Comparison of ENCODE assay signal across 1 cellular context in genomic region chr19:11505032-11505503, GRCh38.
TF ChIP-seq lines count a peak whose summit lies in the region.

No MANE protein-coding gene starts in this region.

TF ChIP-seq in neural cell, 6 proteins besides CTCF, POLR2A, EP300 and RAD21 (continued from another document):
- no peak for TF ChIP-seq REST (IDR thresholded peaks at IDR 0.05; ENCODE audit: borderline replicate concordance)
- TF ChIP-seq MXI1 (conservative IDR thresholded peaks at IDR 0.05; ENCODE audit: poor library complexity, severe bottlenecking) = no peak
- no peak for TF ChIP-seq POLR2AphosphoS5 (IDR thresholded peaks at IDR 0.05)
- no peak for TF ChIP-seq EZH2 (IDR thresholded peaks at IDR 0.05; ENCODE audit: borderline replicate concordance, insufficient read depth, low read length, poor library complexity, severe bottlenecking)
TF ChIP-seq in neural cell: peak in this region for 0.
